ENCODE assay signal across 11 cellular contexts in the genomic region with DNA sequence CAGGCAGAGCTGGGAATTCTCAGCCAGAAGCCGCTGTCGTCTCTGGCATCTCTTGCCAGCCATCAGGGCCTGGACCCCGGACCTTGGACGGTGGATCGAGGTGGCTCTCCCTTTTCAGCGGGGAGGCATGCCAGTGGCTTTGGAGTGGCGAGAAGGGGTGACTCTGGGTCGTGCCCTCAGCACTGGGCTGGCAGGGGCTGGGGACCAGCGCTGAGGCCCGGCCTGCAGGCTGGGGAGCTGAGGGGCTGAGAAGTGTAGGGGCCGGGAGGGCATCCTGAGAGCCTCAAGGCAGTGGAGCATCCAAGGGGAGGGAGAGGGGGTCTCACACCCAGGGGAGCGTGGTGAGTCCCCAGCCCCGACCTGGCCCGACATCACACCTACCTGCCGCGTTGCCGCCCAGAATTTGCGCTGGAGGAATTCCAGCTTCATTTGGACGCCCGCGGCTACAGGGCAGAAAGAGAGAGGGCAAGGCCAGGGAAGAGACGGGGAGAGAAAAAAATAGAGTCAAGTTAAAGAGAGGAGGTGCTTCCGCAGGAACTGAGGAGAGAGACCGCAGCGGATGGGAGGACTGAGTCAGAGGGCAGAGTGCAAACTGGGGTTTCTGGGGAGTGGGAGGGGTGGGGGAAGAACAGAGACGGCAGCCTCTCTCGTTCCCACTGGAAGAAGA. TPM values are rescaled to one million over a fixed set of nuclear protein-coding genes. Genes with fewer than 3 reads are reported as not detected.
DNase-seq lines count a peak whose midpoint lies in the region; ATAC-seq and TF ChIP-seq lines count a peak whose summit lies in the region.
"Had no signal": no experiment of that assay in that cellular context is flagged by ENCODE, and none has a peak within 500 bp of the region (broad histone marks: within the 10 kb centered on the region; RNA-seq: fewer than 3 reads in every experiment).

No MANE protein-coding gene starts in this region.

- H3K9me3 ChIP-seq in thyroid gland, result no peaks in the 10 kb centered on the region
- H3K9me3 ChIP-seq: Caco-2 had no signal

- peaks cover 0 to 4% of the 10 kb centered on the region in 2 donors for H3K4me1 ChIP-seq in thyroid gland

- no peak for ATAC-seq in GM18502 (IDR thresholded peaks at IDR 0.05; ENCODE audit: poor library complexity, unreplicated experiment)
- ATAC-seq in HG03039 (IDR thresholded peaks at IDR 0.05; ENCODE audit: unreplicated experiment), result no peak

- DNase-seq in EL (peak; percentile 38), T1000 (lab: John Stamatoyannopoulos, UW) (peak; percentile 33), astrocyte of the spinal cord (ENCODE audit: low read depth, low spot score) (peak; percentile 32), renal cortical epithelial cell (ENCODE audit: low read depth) (peak; percentile 44), SHP77 (lab: John Stamatoyannopoulos, UW) (no peak), thyroid gland (no peak)
- DNase-seq: Caco-2, mesendoderm had no signal

- intact Hi-C loops in thyroid gland (cut with DNase I), result no loop called here

- WGBS in thyroid gland, 2 donors, result 77 to 79% methylated on average over 27 of the region's 27 CpGs

- TF ChIP-seq CTCF in astrocyte of the spinal cord (IDR thresholded peaks at IDR 0.05; ENCODE audit: low read depth, low read length) (no peak), thyroid gland (IDR thresholded peaks at IDR 0.05) (no peak)

- H3K4me3 ChIP-seq in astrocyte of the spinal cord (ENCODE audit: low read depth, low read length), result no peak overlapping the region
- no peak overlapping the region for H3K4me3 ChIP-seq in thyroid gland (replicated peaks in 1 of 3)

- TF ChIP-seq POLR2A in thyroid gland (IDR thresholded peaks at IDR 0.05), result no peak

- H3K27ac ChIP-seq in thyroid gland, result no peak overlapping the region

- H3K27me3 ChIP-seq in thyroid gland, result no peaks in the 10 kb centered on the region

- H3K36me3 ChIP-seq in thyroid gland, result no peaks in the 10 kb centered on the region

- in situ Hi-C loops in astrocyte of the spinal cord (cut with HindIII; ENCODE audit: low sequenced_read_pairs), result no loop called here

RNA-seq across cellular contexts. Expression of a gene that starts 9.0 kb away (rescaled TPM):
- total RNA-seq in renal cortical epithelial cell (not detected in 2 replicates), thyroid gland (not detected)
- total RNA-seq: Caco-2, dermis microvascular lymphatic vessel endothelial cell had no signal

Comparison
In these comparisons a context has a peak if more than half of its experiments do, and no peak if none do; other contexts are left out.
1. DNase-seq: peak in EL (single experiment), T1000 (single experiment), astrocyte of the spinal cord (single experiment) and renal cortical epithelial cell (single experiment); none in SHP77 (0 of 2) and thyroid gland (0 of 2).